Comparison of ENCODE assay signal across 1 cellular context in the genomic region with DNA sequence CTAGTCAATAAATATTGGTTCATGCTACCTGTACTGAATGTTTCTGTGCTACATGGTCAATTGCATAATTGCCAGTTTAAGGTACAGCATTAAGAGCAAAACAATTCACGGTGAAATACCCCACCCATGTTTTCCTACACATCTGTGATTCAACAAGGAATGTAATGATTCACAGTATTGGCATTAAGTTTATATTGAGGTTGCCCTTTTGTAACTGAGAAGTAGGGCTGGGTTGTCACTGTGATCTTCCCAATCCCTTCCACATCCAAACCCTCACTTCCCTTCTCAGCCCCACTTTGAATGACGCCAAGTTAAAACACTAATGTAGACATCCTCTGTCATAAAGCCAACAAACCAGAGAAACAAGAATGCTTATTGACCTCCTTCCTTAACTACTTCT.
TF ChIP-seq lines count a peak whose summit lies in the region.

No MANE protein-coding gene starts in this region.

TF ChIP-seq in IMR-90, 13 proteins besides CTCF, POLR2A, EP300 and RAD21 (continued from another document):
- peak; percentile 31; the same call in 1 of the 2 replicates for TF ChIP-seq CEBPB (IDR thresholded peaks at IDR 0.05; ENCODE audit: low read depth, low read length)
- no peak for TF ChIP-seq RCOR1 (IDR thresholded peaks at IDR 0.05; ENCODE audit: insufficient replicate concordance, low read length)
- no peak for TF ChIP-seq BHLHE40 (IDR thresholded peaks at IDR 0.05; ENCODE audit: low read depth, low read length)
- TF ChIP-seq MXI1 (IDR thresholded peaks at IDR 0.05; ENCODE audit: borderline replicate concordance, low read depth, low read length): no peak
- no peak for TF ChIP-seq CHD1 (IDR thresholded peaks at IDR 0.05; ENCODE audit: low read depth, low read length)
- no peak for TF ChIP-seq NFE2L2 (IDR thresholded peaks at IDR 0.05; ENCODE audit: low read depth, low read length)
